Comparison of ENCODE assay signal across 27 cellular contexts in genomic region chr5:6252581-6252980, GRCh38.
"Had no signal": no experiment of that assay in that cellular context is flagged by ENCODE, and none has a peak within 500 bp of the region (broad histone marks: within the 10 kb centered on the region; RNA-seq: fewer than 3 reads in every experiment).

No MANE protein-coding gene starts in this region.

- H3K27me3 ChIP-seq: ascending aorta, cardiac muscle cell had no signal

- H3K4me3 ChIP-seq: ascending aorta, cardiac muscle cell had no signal

- ATAC-seq: activated CD8-positive, alpha-beta memory T cell treated with anti-CD3 and anti-CD28 coated beads, Interleukin-2, amount 10 ng/mL, durations not matched to agents 7 days and 5 days; activated CD8-positive, alpha-beta T cell treated with anti-CD3 and anti-CD28 coated beads, Interleukin-2, amount 10 ng/mL, durations not matched to agents 7 days and 5 days; activated naive CD8-positive, alpha-beta T cell treated with anti-CD3 and anti-CD28 coated beads, Interleukin-2, amount 50 U/mL, for 24 hours had no signal

- H3K36me3 ChIP-seq: ascending aorta, cardiac muscle cell had no signal

- H3K27ac ChIP-seq: ascending aorta, cardiac muscle cell, VCaP had no signal

- H3K9me3 ChIP-seq: ascending aorta had no signal

- H3K4me1 ChIP-seq: ascending aorta had no signal

- DNase-seq: activated B cell treated with CpG ODN at 0.5 μM for 24 hours; activated CD4-positive, alpha-beta memory T cell treated with anti-CD3 and anti-CD28 coated beads, Interleukin-2, amount 10 ng/mL, durations not matched to agents 7 days and 5 days; activated CD4-positive, alpha-beta T cell treated with anti-CD3 and anti-CD28 coated beads for 4 hours; activated CD4-positive, alpha-beta T cell treated with anti-CD3 and anti-CD28 coated beads, Interleukin-2, amount 10 ng/mL, durations not matched to agents 24 days and 14 days; activated CD4-positive, alpha-beta T cell treated with anti-CD3 and anti-CD28 coated beads, Interleukin-2, amount 50 U/mL, for 48 hours; activated CD4-positive, CD25-positive, alpha-beta regulatory T cell treated with anti-CD3 and anti-CD28 coated beads, Interleukin-2, amount 50 U/mL, for 72 hours; activated CD8-positive, alpha-beta memory T cell treated with anti-CD3 and anti-CD28 coated beads for 24 hours; activated CD8-positive, alpha-beta memory T cell treated with anti-CD3 and anti-CD28 coated beads, Interleukin-2, amount 10 ng/mL, durations not matched to agents 7 days and 5 days; activated CD8-positive, alpha-beta memory T cell treated with anti-CD3 and anti-CD28 coated beads, Interleukin-2, amount 50 U/mL, for 48 hours; activated CD8-positive, alpha-beta T cell treated with anti-CD3 and anti-CD28 coated beads, Interleukin-2, amount 10 ng/mL, durations not matched to agents 7 days and 5 days; activated effector memory CD4-positive, alpha-beta T cell treated with Interleukin-2 at 50 U/mL for 16 hours; activated gamma-delta T cell; activated naive CD4-positive, alpha-beta T cell treated with anti-CD3 and anti-CD28 coated beads, Interleukin-2, amount 10 ng/mL, durations not matched to agents 7 days and 5 days; activated naive CD4-positive, alpha-beta T cell treated with Interleukin-2 at 50 U/mL for 16 hours; activated naive CD8-positive, alpha-beta T cell treated with anti-CD3 and anti-CD28 coated beads, Interleukin-2, amount 10 ng/mL, durations not matched to agents 7 days and 5 days; activated naive CD8-positive, alpha-beta T cell treated with anti-CD3 and anti-CD28 coated beads, Interleukin-2, amount 50 U/mL, for 24 hours; activated T-cell treated with anti-CD3 and anti-CD28 coated beads, Interleukin-2, amount 50 U/mL, for 24 hours; activated T-cell treated with anti-CD3 and anti-CD28 coated beads, Interleukin-2, amount 50 U/mL, for 48 hours; amygdala; anterior cingulate cortex; caudate nucleus; T-helper 1 cell; T-helper 2 cell; T-helper 9 cell had no signal
